In the genomic region with DNA sequence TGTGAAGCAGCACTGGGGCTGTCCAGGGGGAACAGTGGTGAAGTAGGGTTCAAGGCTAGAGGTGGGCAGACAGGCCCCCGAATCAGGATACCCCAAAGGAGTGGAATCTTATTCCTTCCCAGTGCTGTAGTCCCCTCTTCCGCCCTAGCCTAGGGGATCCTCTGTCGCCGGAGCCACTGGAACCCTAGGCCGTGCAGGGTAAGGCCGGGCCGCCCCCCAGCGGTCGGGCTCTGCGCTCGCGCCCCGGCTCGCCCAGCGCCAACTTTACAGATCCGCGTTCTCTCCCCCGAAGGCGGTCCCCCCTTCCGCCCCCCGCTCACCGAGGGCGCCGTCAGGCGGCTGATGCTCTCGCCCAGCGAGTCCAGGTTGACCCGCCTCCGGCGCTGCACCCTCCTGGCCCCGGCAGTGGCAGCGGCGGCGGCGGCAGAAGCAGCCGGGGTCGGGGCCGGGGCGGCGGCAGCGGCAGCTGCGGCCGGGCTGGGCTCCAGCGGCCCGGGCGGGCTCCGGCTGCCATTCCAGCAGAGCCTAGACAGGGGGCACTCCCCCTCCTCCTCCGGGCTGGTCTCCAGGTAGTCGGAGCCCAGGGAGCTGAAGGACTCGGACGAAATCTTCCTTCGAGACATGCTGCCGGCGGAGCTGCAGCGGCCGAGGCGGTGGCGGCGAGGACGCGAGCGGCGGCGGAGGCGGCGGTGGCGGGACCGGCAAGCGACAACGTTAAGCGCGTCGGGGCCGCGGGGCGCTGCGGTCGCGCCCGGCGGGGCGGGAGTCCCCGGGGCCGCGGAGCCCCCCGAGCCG, we compare ENCODE assay signal across 1 cellular context.
TF ChIP-seq lines count a peak whose summit lies in the region.

No MANE protein-coding gene starts in this region.

TF ChIP-seq in HepG2, 621 proteins besides CTCF, POLR2A, EP300 and RAD21 (continued from another document):
- TF ChIP-seq, protein P1, sequence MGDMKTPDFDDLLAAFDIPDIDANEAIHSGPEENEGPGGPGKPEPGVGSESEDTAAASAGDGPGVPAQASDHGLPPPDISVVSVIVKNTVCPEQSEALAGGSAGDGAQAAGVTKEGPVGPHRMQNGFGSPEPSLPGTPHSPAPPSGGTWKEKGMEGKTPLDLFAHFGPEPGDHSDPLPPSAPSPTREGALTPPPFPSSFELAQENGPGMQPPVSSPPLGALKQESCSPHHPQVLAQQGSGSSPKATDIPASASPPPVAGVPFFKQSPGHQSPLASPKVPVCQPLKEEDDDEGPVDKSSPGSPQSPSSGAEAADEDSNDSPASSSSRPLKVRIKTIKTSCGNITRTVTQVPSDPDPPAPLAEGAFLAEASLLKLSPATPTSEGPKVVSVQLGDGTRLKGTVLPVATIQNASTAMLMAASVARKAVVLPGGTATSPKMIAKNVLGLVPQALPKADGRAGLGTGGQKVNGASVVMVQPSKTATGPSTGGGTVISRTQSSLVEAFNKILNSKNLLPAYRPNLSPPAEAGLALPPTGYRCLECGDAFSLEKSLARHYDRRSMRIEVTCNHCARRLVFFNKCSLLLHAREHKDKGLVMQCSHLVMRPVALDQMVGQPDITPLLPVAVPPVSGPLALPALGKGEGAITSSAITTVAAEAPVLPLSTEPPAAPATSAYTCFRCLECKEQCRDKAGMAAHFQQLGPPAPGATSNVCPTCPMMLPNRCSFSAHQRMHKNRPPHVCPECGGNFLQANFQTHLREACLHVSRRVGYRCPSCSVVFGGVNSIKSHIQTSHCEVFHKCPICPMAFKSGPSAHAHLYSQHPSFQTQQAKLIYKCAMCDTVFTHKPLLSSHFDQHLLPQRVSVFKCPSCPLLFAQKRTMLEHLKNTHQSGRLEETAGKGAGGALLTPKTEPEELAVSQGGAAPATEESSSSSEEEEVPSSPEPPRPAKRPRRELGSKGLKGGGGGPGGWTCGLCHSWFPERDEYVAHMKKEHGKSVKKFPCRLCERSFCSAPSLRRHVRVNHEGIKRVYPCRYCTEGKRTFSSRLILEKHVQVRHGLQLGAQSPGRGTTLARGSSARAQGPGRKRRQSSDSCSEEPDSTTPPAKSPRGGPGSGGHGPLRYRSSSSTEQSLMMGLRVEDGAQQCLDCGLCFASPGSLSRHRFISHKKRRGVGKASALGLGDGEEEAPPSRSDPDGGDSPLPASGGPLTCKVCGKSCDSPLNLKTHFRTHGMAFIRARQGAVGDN (CRISPR knock-in tag; IDR thresholded peaks at IDR 0.05): no peak; the same call in 1 of the 2 replicates
- TF ChIP-seq, protein P2, sequence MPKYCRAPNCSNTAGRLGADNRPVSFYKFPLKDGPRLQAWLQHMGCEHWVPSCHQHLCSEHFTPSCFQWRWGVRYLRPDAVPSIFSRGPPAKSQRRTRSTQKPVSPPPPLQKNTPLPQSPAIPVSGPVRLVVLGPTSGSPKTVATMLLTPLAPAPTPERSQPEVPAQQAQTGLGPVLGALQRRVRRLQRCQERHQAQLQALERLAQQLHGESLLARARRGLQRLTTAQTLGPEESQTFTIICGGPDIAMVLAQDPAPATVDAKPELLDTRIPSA (CRISPR knock-in tag; IDR thresholded peaks at IDR 0.05; ENCODE audit: borderline replicate concordance): no peak
- TF ChIP-seq ZFY (CRISPR knock-in tag; IDR thresholded peaks at IDR 0.05) (peak; percentile 33; the same call in 1 of the 2 replicates), WIZ (CRISPR knock-in tag; IDR thresholded peaks at IDR 0.05) (no peak), ZNF777 (CRISPR knock-in tag; IDR thresholded peaks at IDR 0.05) (peak; percentile 90), ZFX (CRISPR knock-in tag; IDR thresholded peaks at IDR 0.05; ENCODE audit: low read depth) (peak; percentile 23; the same call in 1 of the 2 replicates), SKI (IDR thresholded peaks at IDR 0.05; ENCODE audit: partially characterized antibody) (peak; percentile 20), MAZ (IDR thresholded peaks at IDR 0.05; ENCODE audit: borderline replicate concordance, low read depth, low read length) (no peak), MAZ (CRISPR knock-in tag; IDR thresholded peaks at IDR 0.05; ENCODE audit: low read depth) (0 out of 2 replicates have a peak, but pooled peaks have one; percentile 51), HNRNPLL (IDR thresholded peaks at IDR 0.05; ENCODE audit: low read depth, low read length, poor library complexity, severe bottlenecking) (peak; percentile 61), SNRNP70 (IDR thresholded peaks at IDR 0.05; ENCODE audit: low read depth, low read length) (no peak), ZNF782 (CRISPR knock-in tag; IDR thresholded peaks at IDR 0.05; ENCODE audit: borderline replicate concordance) (no peak), ZNF30 (CRISPR knock-in tag; IDR thresholded peaks at IDR 0.05) (no peak), CBX5 (CRISPR knock-in tag; IDR thresholded peaks at IDR 0.05; ENCODE audit: borderline replicate concordance) (no peak), GABPB1 (CRISPR knock-in tag; IDR thresholded peaks at IDR 0.05) (peak; percentile 22; the same call in 1 of the 2 replicates), ZSCAN31 (CRISPR knock-in tag; IDR thresholded peaks at IDR 0.05; ENCODE audit: low read depth) (no peak), NPAS2 (CRISPR knock-in tag; IDR thresholded peaks at IDR 0.05; ENCODE audit: borderline replicate concordance) (no peak), SUZ12 (IDR thresholded peaks at IDR 0.05; ENCODE audit: low read depth, low read length) (no peak), PITX1 (CRISPR knock-in tag; IDR thresholded peaks at IDR 0.05) (no peak), RORA (CRISPR knock-in tag; IDR thresholded peaks at IDR 0.05) (no peak), ZNF335 (CRISPR knock-in tag; IDR thresholded peaks at IDR 0.05) (no peak), ZNF501 (CRISPR knock-in tag; IDR thresholded peaks at IDR 0.05) (no peak), KDM2A (CRISPR knock-in tag; IDR thresholded peaks at IDR 0.05; ENCODE audit: borderline replicate concordance, low read depth) (peak; percentile 42; the same call in 1 of the 2 replicates), KDM5B (CRISPR knock-in tag; IDR thresholded peaks at IDR 0.05; ENCODE audit: borderline replicate concordance) (peak; percentile 28; the same call in 1 of the 2 replicates), ZNF326 (CRISPR knock-in tag; IDR thresholded peaks at IDR 0.05; ENCODE audit: borderline replicate concordance) (no peak), RBM39 (IDR thresholded peaks at IDR 0.05; ENCODE audit: low read depth, low read length, poor library complexity, severe bottlenecking) (peak; percentile 41), ZNF20 (CRISPR knock-in tag; IDR thresholded peaks at IDR 0.05) (no peak)
- TF ChIP-seq, protein P3, sequence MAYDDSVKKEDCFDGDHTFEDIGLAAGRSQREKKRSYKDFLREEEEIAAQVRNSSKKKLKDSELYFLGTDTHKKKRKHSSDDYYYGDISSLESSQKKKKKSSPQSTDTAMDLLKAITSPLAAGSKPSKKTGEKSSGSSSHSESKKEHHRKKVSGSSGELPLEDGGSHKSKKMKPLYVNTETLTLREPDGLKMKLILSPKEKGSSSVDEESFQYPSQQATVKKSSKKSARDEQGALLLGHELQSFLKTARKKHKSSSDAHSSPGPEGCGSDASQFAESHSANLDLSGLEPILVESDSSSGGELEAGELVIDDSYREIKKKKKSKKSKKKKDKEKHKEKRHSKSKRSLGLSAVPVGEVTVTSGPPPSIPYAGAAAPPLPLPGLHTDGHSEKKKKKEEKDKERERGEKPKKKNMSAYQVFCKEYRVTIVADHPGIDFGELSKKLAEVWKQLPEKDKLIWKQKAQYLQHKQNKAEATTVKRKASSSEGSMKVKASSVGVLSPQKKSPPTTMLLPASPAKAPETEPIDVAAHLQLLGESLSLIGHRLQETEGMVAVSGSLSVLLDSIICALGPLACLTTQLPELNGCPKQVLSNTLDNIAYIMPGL (CRISPR knock-in tag; IDR thresholded peaks at IDR 0.05; ENCODE audit: borderline replicate concordance in 1 of 2, low read depth in 1 of 2): 0 out of 4 replicates have a peak, but pooled peaks of 1 of the 2 experiments have one; percentile 43
- TF ChIP-seq, protein P4, sequence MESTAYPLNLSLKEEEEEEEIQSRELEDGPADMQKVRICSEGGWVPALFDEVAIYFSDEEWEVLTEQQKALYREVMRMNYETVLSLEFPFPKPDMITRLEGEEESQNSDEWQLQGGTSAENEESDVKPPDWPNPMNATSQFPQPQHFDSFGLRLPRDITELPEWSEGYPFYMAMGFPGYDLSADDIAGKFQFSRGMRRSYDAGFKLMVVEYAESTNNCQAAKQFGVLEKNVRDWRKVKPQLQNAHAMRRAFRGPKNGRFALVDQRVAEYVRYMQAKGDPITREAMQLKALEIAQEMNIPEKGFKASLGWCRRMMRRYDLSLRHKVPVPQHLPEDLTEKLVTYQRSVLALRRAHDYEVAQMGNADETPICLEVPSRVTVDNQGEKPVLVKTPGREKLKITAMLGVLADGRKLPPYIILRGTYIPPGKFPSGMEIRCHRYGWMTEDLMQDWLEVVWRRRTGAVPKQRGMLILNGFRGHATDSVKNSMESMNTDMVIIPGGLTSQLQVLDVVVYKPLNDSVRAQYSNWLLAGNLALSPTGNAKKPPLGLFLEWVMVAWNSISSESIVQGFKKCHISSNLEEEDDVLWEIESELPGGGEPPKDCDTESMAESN (CRISPR knock-in tag; conservative IDR thresholded peaks at IDR 0.05): no peak
- TF ChIP-seq, protein P5, sequence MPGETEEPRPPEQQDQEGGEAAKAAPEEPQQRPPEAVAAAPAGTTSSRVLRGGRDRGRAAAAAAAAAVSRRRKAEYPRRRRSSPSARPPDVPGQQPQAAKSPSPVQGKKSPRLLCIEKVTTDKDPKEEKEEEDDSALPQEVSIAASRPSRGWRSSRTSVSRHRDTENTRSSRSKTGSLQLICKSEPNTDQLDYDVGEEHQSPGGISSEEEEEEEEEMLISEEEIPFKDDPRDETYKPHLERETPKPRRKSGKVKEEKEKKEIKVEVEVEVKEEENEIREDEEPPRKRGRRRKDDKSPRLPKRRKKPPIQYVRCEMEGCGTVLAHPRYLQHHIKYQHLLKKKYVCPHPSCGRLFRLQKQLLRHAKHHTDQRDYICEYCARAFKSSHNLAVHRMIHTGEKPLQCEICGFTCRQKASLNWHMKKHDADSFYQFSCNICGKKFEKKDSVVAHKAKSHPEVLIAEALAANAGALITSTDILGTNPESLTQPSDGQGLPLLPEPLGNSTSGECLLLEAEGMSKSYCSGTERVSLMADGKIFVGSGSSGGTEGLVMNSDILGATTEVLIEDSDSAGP (CRISPR knock-in tag; IDR thresholded peaks at IDR 0.05; ENCODE audit: borderline replicate concordance): 0 out of 2 replicates have a peak, but pooled peaks have one; percentile 12
- TF ChIP-seq, protein P6, sequence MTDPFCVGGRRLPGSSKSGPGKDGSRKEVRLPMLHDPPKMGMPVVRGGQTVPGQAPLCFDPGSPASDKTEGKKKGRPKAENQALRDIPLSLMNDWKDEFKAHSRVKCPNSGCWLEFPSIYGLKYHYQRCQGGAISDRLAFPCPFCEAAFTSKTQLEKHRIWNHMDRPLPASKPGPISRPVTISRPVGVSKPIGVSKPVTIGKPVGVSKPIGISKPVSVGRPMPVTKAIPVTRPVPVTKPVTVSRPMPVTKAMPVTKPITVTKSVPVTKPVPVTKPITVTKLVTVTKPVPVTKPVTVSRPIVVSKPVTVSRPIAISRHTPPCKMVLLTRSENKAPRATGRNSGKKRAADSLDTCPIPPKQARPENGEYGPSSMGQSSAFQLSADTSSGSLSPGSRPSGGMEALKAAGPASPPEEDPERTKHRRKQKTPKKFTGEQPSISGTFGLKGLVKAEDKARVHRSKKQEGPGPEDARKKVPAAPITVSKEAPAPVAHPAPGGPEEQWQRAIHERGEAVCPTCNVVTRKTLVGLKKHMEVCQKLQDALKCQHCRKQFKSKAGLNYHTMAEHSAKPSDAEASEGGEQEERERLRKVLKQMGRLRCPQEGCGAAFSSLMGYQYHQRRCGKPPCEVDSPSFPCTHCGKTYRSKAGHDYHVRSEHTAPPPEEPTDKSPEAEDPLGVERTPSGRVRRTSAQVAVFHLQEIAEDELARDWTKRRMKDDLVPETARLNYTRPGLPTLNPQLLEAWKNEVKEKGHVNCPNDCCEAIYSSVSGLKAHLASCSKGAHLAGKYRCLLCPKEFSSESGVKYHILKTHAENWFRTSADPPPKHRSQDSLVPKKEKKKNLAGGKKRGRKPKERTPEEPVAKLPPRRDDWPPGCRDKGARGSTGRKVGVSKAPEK (CRISPR knock-in tag; IDR thresholded peaks at IDR 0.05; ENCODE audit: borderline replicate concordance): 0 out of 2 replicates have a peak, but pooled peaks have one; percentile 39
TF ChIP-seq in HepG2: peak in this region for 16.
